8 cellular contexts compared by ENCODE assay signal in genomic region chr22:45863981-45864751, GRCh38.
DNase-seq lines count a peak whose midpoint lies in the region; TF ChIP-seq lines count a peak whose summit lies in the region.

No MANE protein-coding gene starts in this region.

- H3K36me3 Mint-ChIP-seq in HFFc6 (ENCODE audit: low read depth) (no peaks in the 10 kb centered on the region; the same call in 1 of the 2 replicates), nephron (ENCODE audit: low read depth) (peaks cover 16% of the 10 kb centered on the region)

- H3K27me3 Mint-ChIP-seq in HFFc6 (ENCODE audit: insufficient read depth) (peaks cover 47% of the 10 kb centered on the region), nephron (ENCODE audit: low read depth) (peaks cover 55% of the 10 kb centered on the region)

- H3K36me3 ChIP-seq in BE2C, result no peaks in the 10 kb centered on the region

- no peaks in the 10 kb centered on the region for H3K9me3 ChIP-seq in BE2C

- peak; percentile 99 for TF ChIP-seq CTCF in BE2C (IDR thresholded peaks at IDR 0.05; ENCODE audit: low read depth, low read length)
- peak; percentile 95 for TF ChIP-seq CTCF in HFFc6 (IDR thresholded peaks at IDR 0.05)
- TF ChIP-seq CTCF in nephron (IDR thresholded peaks at IDR 0.05; ENCODE audit: unreplicated experiment in 3 of 3), result peak; percentile 89 to 91 (median 90)

- no peak for TF ChIP-seq POLR2A in erythroblast (IDR thresholded peaks at IDR 0.05; ENCODE audit: low read length)

- H3K27ac Mint-ChIP-seq in HFFc6 (peak overlapping the region; percentile 59), nephron (peak overlapping the region in 2 of 3 experiments; percentile 26 to 45)

- H3K4me1 ChIP-seq in BE2C, result no peaks in the 10 kb centered on the region

- no peaks in the 10 kb centered on the region for H3K9me3 Mint-ChIP-seq in HFFc6
- no peaks in the 10 kb centered on the region for H3K9me3 Mint-ChIP-seq in nephron

- H3K4me3 Mint-ChIP-seq in HFFc6 (no peak overlapping the region), nephron (peak overlapping the region in 2 of 3 experiments; percentile 62 to 65)

- DNase-seq in BE2C (peak; percentile 90), HFFc6 (peak; percentile 15), NOMO-1 (lab: John Stamatoyannopoulos, UW; ENCODE audit: unreplicated experiment in 2 of 2) (peak; percentile 53 to 72), erythroblast (lab: John Stamatoyannopoulos, UW) (peak; percentile 50 to 68), 8988T (no peak)
- peak; percentile 39 for DNase-seq in activated CD8-positive, alpha-beta memory T cell treated with anti-CD3 and anti-CD28 coated beads, Interleukin-2, amount 50 U/mL, for 24 hours (ENCODE audit: extremely low read depth)
- DNase-seq in stimulated activated naive CD4-positive, alpha-beta T cell (lab: John Stamatoyannopoulos, UW), result peak; percentile 10 to 72 (median 42)

- H3K4me3 ChIP-seq in BE2C (ENCODE audit: low read depth, low read length), result no peak overlapping the region

- H3K4me1 Mint-ChIP-seq in HFFc6 (ENCODE audit: low read depth) (peaks cover 24% of the 10 kb centered on the region), nephron (peaks cover 14% of the 10 kb centered on the region)

- H3K27me3 ChIP-seq in BE2C, result peaks cover 32% of the 10 kb centered on the region
